11 cellular contexts compared by ENCODE assay signal in genomic region chr6:135052939-135053338, GRCh38.
DNase-seq lines count a peak whose midpoint lies in the region; FAIRE-seq and TF ChIP-seq lines count a peak whose summit lies in the region.
"Had no signal": no experiment of that assay in that cellular context is flagged by ENCODE, and none has a peak within 500 bp of the region (broad histone marks: within the 10 kb centered on the region; RNA-seq: fewer than 3 reads in every experiment).

No MANE protein-coding gene starts in this region.

- peaks cover 20% of the 10 kb centered on the region for H3K4me1 Mint-ChIP-seq in nephron

- no peak overlapping the region for H3K9ac ChIP-seq in adipocyte (ENCODE audit: low read length)

- no peak for FAIRE-seq in HTR-8/SVneo (lab: Jason Lieb, UNC)
- FAIRE-seq: TTC549 had no signal

- H3K9me3 ChIP-seq in adipocyte (ENCODE audit: control insufficient read depth, low read length), result no peaks in the 10 kb centered on the region
- H3K9me3 ChIP-seq: thyroid gland had no signal

- H3K36me3 ChIP-seq in adipocyte (ENCODE audit: control insufficient read depth, insufficient read depth, low read length, severe bottlenecking), result peaks cover 21% of the 10 kb centered on the region

- no peaks in the 10 kb centered on the region for H3K27me3 ChIP-seq in adipocyte (replicated peaks; ENCODE audit: control insufficient read depth, insufficient read depth, low read length)
- H3K27me3 ChIP-seq: thyroid gland had no signal

- H3K9me3 Mint-ChIP-seq in nephron, result no peaks in the 10 kb centered on the region

- H3K4me3 ChIP-seq in GM08714 (ENCODE audit: low read length) (peak overlapping the region; percentile 96), LNCaP clone FGC (ENCODE audit: low read depth, low read length) (peak overlapping the region; percentile 87; the same call in 1 of the 2 replicates), adipocyte (ENCODE audit: low read length) (peak overlapping the region; percentile 97)

- H3K4me1 ChIP-seq in adipocyte (ENCODE audit: control insufficient read depth, insufficient read depth, low read length), result peaks cover 21% of the 10 kb centered on the region

- H3K27ac Mint-ChIP-seq in nephron, result no peak overlapping the region

- H3K4me3 Mint-ChIP-seq in nephron, result peak overlapping the region; percentile 97 to 98 (median 97)

- DNase-seq in LNCaP clone FGC (ENCODE audit: low read depth) (no peak), adipocyte (ENCODE audit: low read depth) (peak; percentile 7), NCI-H2227 treated with DMSO at 0.1 percent for 48 hours (lab: John Stamatoyannopoulos, UW) (no peak), COLO829 (ENCODE audit: low spot score) (no peak), LoVo (ENCODE audit: low spot score) (no peak), HTR-8/SVneo (ENCODE audit: insufficient read length, low spot score) (no peak)
- DNase-seq: NCI-H187 treated with DMSO at 0.1 percent for 48 hours, thyroid gland had no signal

- H3K36me3 Mint-ChIP-seq in nephron (ENCODE audit: low read depth), result peaks cover 18% of the 10 kb centered on the region

- no peaks in the 10 kb centered on the region for H3K27me3 Mint-ChIP-seq in nephron (ENCODE audit: low read depth)

- TF ChIP-seq CTCF in LNCaP clone FGC (IDR thresholded peaks at IDR 0.05; ENCODE audit: control insufficient read depth, extremely low read depth, insufficient read depth), result no peak
- no peak for TF ChIP-seq CTCF in nephron (IDR thresholded peaks at IDR 0.05; ENCODE audit: unreplicated experiment in 3 of 3)
